In genomic region chr5:152462021-152462721, GRCh38 we compare ENCODE assay signal across 11 cellular contexts. TPM values are rescaled to one million over a fixed set of nuclear protein-coding genes. Genes with fewer than 3 reads are reported as not detected.
A peak's percentile ranks its signal among the peaks of the same experiment; 100 is the strongest.
DNase-seq lines count a peak whose midpoint lies in the region; ATAC-seq, FAIRE-seq and TF ChIP-seq lines count a peak whose summit lies in the region.
"Had no signal": no experiment of that assay in that cellular context is flagged by ENCODE, and none has a peak within 500 bp of the region (broad histone marks: within the 10 kb centered on the region; RNA-seq: fewer than 3 reads in every experiment).

No MANE protein-coding gene starts in this region.

- FAIRE-seq in urothelium cell line (lab: Jason Lieb, UNC), result no peak

- H3K27ac Mint-ChIP-seq in osteocyte (ENCODE audit: unreplicated experiment), result no peak overlapping the region

- H3K9me2 ChIP-seq in PC-9 (ENCODE audit: insufficient read depth), result no peaks in the 10 kb centered on the region

- no peaks in the 10 kb centered on the region for H3K9me3 Mint-ChIP-seq in osteocyte (ENCODE audit: unreplicated experiment)
- H3K9me3 Mint-ChIP-seq: neural crest cell had no signal

- H3K27ac ChIP-seq in PC-9, result no peak overlapping the region
- H3K27ac ChIP-seq: esophagus muscularis mucosa had no signal

- no peaks in the 10 kb centered on the region for H3F3A ChIP-seq in PC-9 (ENCODE audit: insufficient read depth, low read depth)

- in situ Hi-C loops in KBM-7 (cut with MboI; ENCODE audit: low pct_unique_long_range_greater_than_20kb, low sequenced_read_pairs), result no loop called here

- H3K36me3 ChIP-seq in PC-9 (ENCODE audit: low read depth), result no peaks in the 10 kb centered on the region
- H3K36me3 ChIP-seq: esophagus muscularis mucosa had no signal

- H3K4me1 Mint-ChIP-seq in osteocyte (ENCODE audit: unreplicated experiment), result no peaks in the 10 kb centered on the region
- H3K4me1 Mint-ChIP-seq: neural crest cell had no signal

- H3K79me2 ChIP-seq in PC-9 (ENCODE audit: low read depth), result no peaks in the 10 kb centered on the region

- H4K20me1 ChIP-seq in PC-9 (ENCODE audit: insufficient read depth), result no peaks in the 10 kb centered on the region

- H2AFZ ChIP-seq in PC-9, result no peak overlapping the region

- CTCF ChIA-PET in PC-9 (lab: Charles Lee), result no interaction called here

- DNase-seq in KBM-7 (peak; percentile 48), pons (ENCODE audit: low spot score) (peak; percentile 56), NOMO-1 (lab: John Stamatoyannopoulos, UW; ENCODE audit: unreplicated experiment in 2 of 2) (no peak), urothelium cell line (ENCODE audit: low spot score) (no peak), PC-9 (no peak), osteocyte (ENCODE audit: extremely low spot score, unreplicated experiment) (no peak)

- peaks cover 3% of the 10 kb centered on the region for H3K27me3 Mint-ChIP-seq in osteocyte (ENCODE audit: unreplicated experiment)

- no peak overlapping the region for H3K4me2 ChIP-seq in PC-9

- no peak for TF ChIP-seq CTCF in PC-9 (conservative IDR thresholded peaks at IDR 0.05)
- TF ChIP-seq CTCF in osteocyte (IDR thresholded peaks at IDR 0.05), result no peak

- ATAC-seq in GM18909 (IDR thresholded peaks at IDR 0.05; ENCODE audit: poor library complexity, unreplicated experiment) (peak; percentile 93), HG02623 (IDR thresholded peaks at IDR 0.05; ENCODE audit: unreplicated experiment) (peak; percentile 79)
- ATAC-seq: Panc1 had no signal

- intact Hi-C loops in PC-9 (cut with micrococcal nuclease; ENCODE audit: unreplicated experiment), result no loop called here

- no peak overlapping the region for H3K4me3 ChIP-seq in PC-9
- H3K4me3 ChIP-seq: esophagus muscularis mucosa had no signal

- no peaks in the 10 kb centered on the region for H3K9me3 ChIP-seq in PC-9 (ENCODE audit: insufficient read depth, low read depth)
- H3K9me3 ChIP-seq: esophagus muscularis mucosa had no signal

- no peaks in the 10 kb centered on the region for H3K4me1 ChIP-seq in PC-9 (replicated peaks; ENCODE audit: insufficient read depth)
- H3K4me1 ChIP-seq: esophagus muscularis mucosa had no signal

- no peaks in the 10 kb centered on the region for H3K27me3 ChIP-seq in PC-9 (ENCODE audit: insufficient read depth, low read depth)
- H3K27me3 ChIP-seq: esophagus muscularis mucosa had no signal

- POLR2A ChIA-PET in PC-9 (lab: Charles Lee; ENCODE audit: unreplicated experiment), result no interaction called here

- H3K36me3 Mint-ChIP-seq in osteocyte (ENCODE audit: unreplicated experiment), result no peaks in the 10 kb centered on the region

- no peak overlapping the region for H3K4me3 Mint-ChIP-seq in osteocyte (ENCODE audit: unreplicated experiment)
- H3K4me3 Mint-ChIP-seq: neural crest cell had no signal

- BruUV-seq in PC-9 (replicated peaks; lab: Mats Ljungman, UMichigan), result no TSS peak

RNA-seq across cellular contexts. Expression of gene NMUR2, which starts 57.1 kb away (rescaled TPM):
- not detected in 2 replicates for total RNA-seq in PC-9 (2021)
- total RNA-seq in osteocyte, result not detected in 2 replicates
- total RNA-seq: esophagus muscularis mucosa had no signal

Comparison
In these comparisons a context has a peak if more than half of its experiments do, and no peak if none do; other contexts are left out.
1. DNase-seq: peak in KBM-7 (single experiment) and pons (single experiment); none in NOMO-1 (0 of 2), urothelium cell line (single experiment), PC-9 (0 of 2) and osteocyte (single experiment).